ENCODE assay signal across 27 cellular contexts in the genomic region with DNA sequence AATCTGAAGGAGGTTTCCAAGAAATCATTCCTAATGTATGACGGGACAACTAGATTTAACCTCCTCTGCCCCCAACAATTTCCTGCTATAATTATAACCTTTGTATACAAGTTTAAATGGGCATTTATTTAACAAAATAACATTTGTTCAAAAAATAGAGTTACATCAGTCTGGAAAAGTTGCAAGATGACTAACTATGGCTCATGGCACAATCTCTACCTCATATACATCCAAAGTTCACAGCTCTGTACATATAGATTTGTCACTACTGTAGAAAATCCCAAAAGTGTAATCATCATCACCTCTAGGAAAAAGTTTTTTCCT. TPM values are rescaled to one million over a fixed set of nuclear protein-coding genes. Genes with fewer than 3 reads are reported as not detected.
DNase-seq lines count a peak whose midpoint lies in the region; FAIRE-seq and TF ChIP-seq lines count a peak whose summit lies in the region.
"Had no signal": no experiment of that assay in that cellular context is flagged by ENCODE, and none has a peak within 500 bp of the region (broad histone marks: within the 10 kb centered on the region; RNA-seq: fewer than 3 reads in every experiment).

No MANE protein-coding gene starts in this region.

- H3K4me3 Mint-ChIP-seq in MCF 10A (ENCODE audit: unreplicated experiment) = no peak overlapping the region
- H3K4me3 Mint-ChIP-seq: activated CD8-positive, alpha-beta T cell treated with anti-CD3 and anti-CD28 coated beads for 36 hours; activated naive CD8-positive, alpha-beta T cell treated with anti-CD3 and anti-CD28 coated beads, Interleukin-2, amount 10 ng/mL, durations not matched to agents 7 days and 5 days; B cell; type B pancreatic cell had no signal

- peaks cover 10% of the 10 kb centered on the region for H3K4me1 Mint-ChIP-seq in MCF 10A (ENCODE audit: insufficient read depth, unreplicated experiment)
- H3K4me1 Mint-ChIP-seq: activated naive CD8-positive, alpha-beta T cell treated with anti-CD3 and anti-CD28 coated beads, Interleukin-2, amount 10 ng/mL, durations not matched to agents 7 days and 5 days had no signal

- no TSS peak for BruUV-seq in MCF 10A (replicated peaks; lab: Mats Ljungman, UMichigan)

- POLR2A ChIA-PET in MCF 10A (lab: Yijun Ruan, JAX) = interaction anchor here (0.5 to 1.0 kb wide), 2 partner anchors 18 to 574 kb away, joined by 3 read pairs; no protein-coding TSS in a partner anchor

- H3K4me3 ChIP-seq in breast epithelium (no peak overlapping the region), fibroblast of mammary gland (ENCODE audit: control insufficient read depth, low read depth, low read length) (no peak overlapping the region), kidney (ENCODE audit: low read length in 2 of 2) (no peak overlapping the region)
- H3K4me3 ChIP-seq: body of pancreas, HAP-1, psoas muscle had no signal

- H3K9ac ChIP-seq in kidney (ENCODE audit: low read length in 2 of 2) = no peak overlapping the region

- no peaks in the 10 kb centered on the region for H3K9me3 Mint-ChIP-seq in MCF 10A (ENCODE audit: unreplicated experiment)
- H3K9me3 Mint-ChIP-seq: activated CD8-positive, alpha-beta T cell treated with anti-CD3 and anti-CD28 coated beads for 36 hours; activated naive CD8-positive, alpha-beta T cell treated with anti-CD3 and anti-CD28 coated beads, Interleukin-2, amount 10 ng/mL, durations not matched to agents 7 days and 5 days; IgD-negative memory B cell; type B pancreatic cell had no signal

- intact Hi-C loops in MCF 10A (cut with micrococcal nuclease) (loop anchor here (2.0 kb wide), 1 partner anchor 108 kb away; no protein-coding TSS in a partner anchor), breast epithelium (cut with DNase I; ENCODE audit: low total_unique reads) (loop anchor here (5.0 kb wide), 1 partner anchor 698 kb away; no protein-coding TSS in a partner anchor), kidney (cut with DNase I) (no loop called here)

- FAIRE-seq in kidney (lab: Jason Lieb, UNC) = no peak
- FAIRE-seq: GM12892 had no signal

- H3K27ac ChIP-seq in breast epithelium = no peak overlapping the region
- no peak overlapping the region for H3K27ac ChIP-seq in kidney (ENCODE audit: low read depth in 2 of 2, low read length in 2 of 2)
- H3K27ac ChIP-seq: body of pancreas, neutrophil, psoas muscle had no signal

- H3K4me1 ChIP-seq in breast epithelium (no peaks in the 10 kb centered on the region), kidney (ENCODE audit: control insufficient read depth in 1 of 2, insufficient read depth in 1 of 2, low read depth in 1 of 2, low read length in 2 of 2) (no peaks in the 10 kb centered on the region)
- H3K4me1 ChIP-seq: body of pancreas, psoas muscle had no signal

- TF ChIP-seq CTCF in MCF 10A (IDR thresholded peaks at IDR 0.05; ENCODE audit: unreplicated experiment) (no peak), breast epithelium (IDR thresholded peaks at IDR 0.05) (no peak), fibroblast of mammary gland (conservative IDR thresholded peaks at IDR 0.05; ENCODE audit: control insufficient read depth, insufficient read depth, low read depth, low read length) (no peak), kidney (IDR thresholded peaks at IDR 0.05; ENCODE audit: borderline replicate concordance, extremely low read depth, insufficient read depth) (no peak)

- DNase-seq in MCF 10A (ENCODE audit: unreplicated experiment) (peak; percentile 37), breast epithelium (ENCODE audit: low spot score in 2 of 2) (no peak), SK-MEL-5 (ENCODE audit: low read depth, low spot score) (peak; percentile 13), fibroblast of mammary gland (ENCODE audit: low read depth) (peak; percentile 46), nucleus accumbens (lab: John Stamatoyannopoulos, UW) (no peak), kidney (no peak), anterior cingulate cortex (lab: John Stamatoyannopoulos, UW) (no peak), mucosa of gallbladder (ENCODE audit: low spot score) (no peak)
- DNase-seq: 8988T; activated CD8-positive, alpha-beta T cell treated with anti-CD3 and anti-CD28 coated beads for 36 hours; activated naive CD8-positive, alpha-beta T cell treated with anti-CD3 and anti-CD28 coated beads, Interleukin-2, amount 10 ng/mL, durations not matched to agents 7 days and 5 days; body of pancreas; DMS79; effector CD8-positive, alpha-beta T cell; NCI-H1105 treated with DMSO at 0.1 percent for 48 hours; NCI-H2081; NCI-H345; NCI-H82; psoas muscle; Right ventricle myocardium superior; stimulated activated CD4-positive, alpha-beta T cell treated with anti-CD3 and anti-CD28 coated beads, Interleukin-1b, Interleukin-23, amount 100 ng/mL, for 48 hours had no signal

- in situ Hi-C loops in SK-MEL-5 (cut with HindIII; ENCODE audit: low pct_unique_long_range_greater_than_20kb, low sequenced_read_pairs) = no loop called here

- H3K27ac Mint-ChIP-seq in MCF 10A (ENCODE audit: low read depth, unreplicated experiment) = no peak overlapping the region
- H3K27ac Mint-ChIP-seq: activated CD8-positive, alpha-beta T cell treated with anti-CD3 and anti-CD28 coated beads for 36 hours; activated naive CD8-positive, alpha-beta T cell treated with anti-CD3 and anti-CD28 coated beads, Interleukin-2, amount 10 ng/mL, durations not matched to agents 7 days and 5 days; B cell; IgD-negative memory B cell; type B pancreatic cell had no signal

- CTCF ChIA-PET in MCF 10A (lab: Yijun Ruan, JAX) = no interaction called here

- TF ChIP-seq POLR2A in breast epithelium (IDR thresholded peaks at IDR 0.05) = no peak

- H3K36me3 ChIP-seq in breast epithelium = no peaks in the 10 kb centered on the region
- H3K36me3 ChIP-seq in kidney (ENCODE audit: control insufficient read depth in 1 of 2, insufficient read depth in 2 of 2, low read length in 2 of 2) = no peaks in the 10 kb centered on the region
- H3K36me3 ChIP-seq: HAP-1, neutrophil had no signal

- peaks cover 0 to 25% of the 10 kb centered on the region in 2 donors for H3K27me3 ChIP-seq in breast epithelium
- H3K27me3 ChIP-seq: body of pancreas had no signal

- no peaks in the 10 kb centered on the region for H3K9me3 ChIP-seq in breast epithelium
- H3K9me3 ChIP-seq in kidney (ENCODE audit: control insufficient read depth in 1 of 2, low read length in 2 of 2) = no peaks in the 10 kb centered on the region
- H3K9me3 ChIP-seq: body of pancreas, HAP-1, neutrophil, psoas muscle had no signal

- no peaks in the 10 kb centered on the region for H3K36me3 Mint-ChIP-seq in MCF 10A (ENCODE audit: insufficient read depth, unreplicated experiment)
- H3K36me3 Mint-ChIP-seq: activated naive CD8-positive, alpha-beta T cell treated with anti-CD3 and anti-CD28 coated beads, Interleukin-2, amount 10 ng/mL, durations not matched to agents 7 days and 5 days; type B pancreatic cell had no signal

- H3K27me3 Mint-ChIP-seq in MCF 10A (ENCODE audit: insufficient read depth, unreplicated experiment) = peaks cover 31% of the 10 kb centered on the region
- H3K27me3 Mint-ChIP-seq: activated CD8-positive, alpha-beta T cell treated with anti-CD3 and anti-CD28 coated beads for 36 hours; B cell; type B pancreatic cell had no signal

RNA-seq across cellular contexts. Expression of a gene that starts 3.8 kb away (rescaled TPM):
- total RNA-seq in MCF 10A (2022) = 31.9 and 42.4 TPM in 2 replicates
- 10 to 100 TPM; 35.7 to 41.0 (median 37.0) TPM for total RNA-seq in breast epithelium
- 38.0 and 39.5 TPM in 2 replicates for total RNA-seq in SK-MEL-5 (2014; rRNA removed; shearing (Covaris generic))
- polyA plus RNA-seq in SK-MEL-5 (2015; cell fraction: cytosol; rRNA removed) = 21.5 and 33.0 TPM in 2 replicates
- polyA plus RNA-seq in SK-MEL-5 (2015; cell fraction: nucleus; rRNA removed) = 10.9 and 15.1 TPM in 2 replicates
- 42.8 TPM for total RNA-seq in kidney
- 9.9 TPM for polyA plus RNA-seq in kidney (ENCODE audit: insufficient read depth, low read depth, low replicate concordance)
- total RNA-seq in mucosa of gallbladder = 51.9 TPM

Comparison
In these comparisons a context has a peak if more than half of its experiments do, and no peak if none do; other contexts are left out.
1. DNase-seq: peak in MCF 10A (single experiment), SK-MEL-5 (single experiment) and fibroblast of mammary gland (single experiment); none in breast epithelium (0 of 2), nucleus accumbens (0 of 56), kidney (single experiment), anterior cingulate cortex (0 of 58) and mucosa of gallbladder (single experiment).